Comparison of ENCODE assay signal across 1 cellular context in genomic region chr2:181698230-181698629, GRCh38.
TF ChIP-seq lines count a peak whose summit lies in the region.

No MANE protein-coding gene starts in this region.

TF ChIP-seq in GM12878, 131 proteins besides CTCF, POLR2A, EP300 and RAD21:
- TF ChIP-seq KLF5 (IDR thresholded peaks at IDR 0.05; ENCODE audit: partially characterized antibody) (no peak), SUZ12 (IDR thresholded peaks at IDR 0.05; ENCODE audit: unreplicated experiment) (no peak), BMI1 (IDR thresholded peaks at IDR 0.05; ENCODE audit: borderline replicate concordance) (no peak), ZBTB11 (CRISPR knock-in tag; IDR thresholded peaks at IDR 0.05) (no peak), ZSCAN29 (IDR thresholded peaks at IDR 0.05) (no peak), ASH2L (IDR thresholded peaks at IDR 0.05; ENCODE audit: borderline replicate concordance, low read depth) (no peak), BRCA1 (IDR thresholded peaks at IDR 0.05; ENCODE audit: low read depth, low read length) (no peak), TCF12 (IDR thresholded peaks at IDR 0.05; ENCODE audit: low read depth, low read length) (no peak), NFIC (IDR thresholded peaks at IDR 0.05; ENCODE audit: low read depth, low read length) (no peak)
